In genomic region chr11:45853616-45854219, GRCh38 we compare ENCODE assay signal across 1 cellular context.
TF ChIP-seq lines count a peak whose summit lies in the region.

No MANE protein-coding gene starts in this region.

TF ChIP-seq in GM12878, 131 proteins besides CTCF, POLR2A, EP300 and RAD21:
- no peak for TF ChIP-seq ZNF384 (IDR thresholded peaks at IDR 0.05; ENCODE audit: borderline replicate concordance, low read depth, low read length)
- no peak for TF ChIP-seq SMARCA5 (IDR thresholded peaks at IDR 0.05)
- no peak for TF ChIP-seq NFIC (IDR thresholded peaks at IDR 0.05; ENCODE audit: low read depth, low read length)
- no peak for TF ChIP-seq IRF3 (IDR thresholded peaks at IDR 0.05)
- no peak for TF ChIP-seq ZNF592 (IDR thresholded peaks at IDR 0.05)
- no peak for TF ChIP-seq TCF7 (IDR thresholded peaks at IDR 0.05; ENCODE audit: borderline replicate concordance)
- no peak for TF ChIP-seq SMAD1 (IDR thresholded peaks at IDR 0.05; ENCODE audit: low read depth, partially characterized antibody)
- TF ChIP-seq, protein P1, sequence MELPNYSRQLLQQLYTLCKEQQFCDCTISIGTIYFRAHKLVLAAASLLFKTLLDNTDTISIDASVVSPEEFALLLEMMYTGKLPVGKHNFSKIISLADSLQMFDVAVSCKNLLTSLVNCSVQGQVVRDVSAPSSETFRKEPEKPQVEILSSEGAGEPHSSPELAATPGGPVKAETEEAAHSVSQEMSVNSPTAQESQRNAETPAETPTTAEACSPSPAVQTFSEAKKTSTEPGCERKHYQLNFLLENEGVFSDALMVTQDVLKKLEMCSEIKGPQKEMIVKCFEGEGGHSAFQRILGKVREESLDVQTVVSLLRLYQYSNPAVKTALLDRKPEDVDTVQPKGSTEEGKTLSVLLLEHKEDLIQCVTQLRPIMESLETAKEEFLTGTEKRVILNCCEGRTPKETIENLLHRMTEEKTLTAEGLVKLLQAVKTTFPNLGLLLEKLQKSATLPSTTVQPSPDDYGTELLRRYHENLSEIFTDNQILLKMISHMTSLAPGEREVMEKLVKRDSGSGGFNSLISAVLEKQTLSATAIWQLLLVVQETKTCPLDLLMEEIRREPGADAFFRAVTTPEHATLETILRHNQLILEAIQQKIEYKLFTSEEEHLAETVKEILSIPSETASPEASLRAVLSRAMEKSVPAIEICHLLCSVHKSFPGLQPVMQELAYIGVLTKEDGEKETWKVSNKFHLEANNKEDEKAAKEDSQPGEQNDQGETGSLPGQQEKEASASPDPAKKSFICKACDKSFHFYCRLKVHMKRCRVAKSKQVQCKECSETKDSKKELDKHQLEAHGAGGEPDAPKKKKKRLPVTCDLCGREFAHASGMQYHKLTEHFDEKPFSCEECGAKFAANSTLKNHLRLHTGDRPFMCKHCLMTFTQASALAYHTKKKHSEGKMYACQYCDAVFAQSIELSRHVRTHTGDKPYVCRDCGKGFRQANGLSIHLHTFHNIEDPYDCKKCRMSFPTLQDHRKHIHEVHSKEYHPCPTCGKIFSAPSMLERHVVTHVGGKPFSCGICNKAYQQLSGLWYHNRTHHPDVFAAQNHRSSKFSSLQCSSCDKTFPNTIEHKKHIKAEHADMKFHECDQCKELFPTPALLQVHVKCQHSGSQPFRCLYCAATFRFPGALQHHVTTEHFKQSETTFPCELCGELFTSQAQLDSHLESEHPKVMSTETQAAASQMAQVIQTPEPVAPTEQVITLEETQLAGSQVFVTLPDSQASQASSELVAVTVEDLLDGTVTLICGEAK (IDR thresholded peaks at IDR 0.05; ENCODE audit: borderline replicate concordance): no peak
- no peak for TF ChIP-seq CUX1 (IDR thresholded peaks at IDR 0.05; ENCODE audit: insufficient replicate concordance, low read depth, low read length)
- TF ChIP-seq, protein P2, sequence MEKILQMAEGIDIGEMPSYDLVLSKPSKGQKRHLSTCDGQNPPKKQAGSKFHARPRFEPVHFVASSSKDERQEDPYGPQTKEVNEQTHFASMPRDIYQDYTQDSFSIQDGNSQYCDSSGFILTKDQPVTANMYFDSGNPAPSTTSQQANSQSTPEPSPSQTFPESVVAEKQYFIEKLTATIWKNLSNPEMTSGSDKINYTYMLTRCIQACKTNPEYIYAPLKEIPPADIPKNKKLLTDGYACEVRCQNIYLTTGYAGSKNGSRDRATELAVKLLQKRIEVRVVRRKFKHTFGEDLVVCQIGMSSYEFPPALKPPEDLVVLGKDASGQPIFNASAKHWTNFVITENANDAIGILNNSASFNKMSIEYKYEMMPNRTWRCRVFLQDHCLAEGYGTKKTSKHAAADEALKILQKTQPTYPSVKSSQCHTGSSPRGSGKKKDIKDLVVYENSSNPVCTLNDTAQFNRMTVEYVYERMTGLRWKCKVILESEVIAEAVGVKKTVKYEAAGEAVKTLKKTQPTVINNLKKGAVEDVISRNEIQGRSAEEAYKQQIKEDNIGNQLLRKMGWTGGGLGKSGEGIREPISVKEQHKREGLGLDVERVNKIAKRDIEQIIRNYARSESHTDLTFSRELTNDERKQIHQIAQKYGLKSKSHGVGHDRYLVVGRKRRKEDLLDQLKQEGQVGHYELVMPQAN (conservative IDR thresholded peaks at IDR 0.05): no peak
